Comparison of ENCODE assay signal across 36 cellular contexts in the genomic region with DNA sequence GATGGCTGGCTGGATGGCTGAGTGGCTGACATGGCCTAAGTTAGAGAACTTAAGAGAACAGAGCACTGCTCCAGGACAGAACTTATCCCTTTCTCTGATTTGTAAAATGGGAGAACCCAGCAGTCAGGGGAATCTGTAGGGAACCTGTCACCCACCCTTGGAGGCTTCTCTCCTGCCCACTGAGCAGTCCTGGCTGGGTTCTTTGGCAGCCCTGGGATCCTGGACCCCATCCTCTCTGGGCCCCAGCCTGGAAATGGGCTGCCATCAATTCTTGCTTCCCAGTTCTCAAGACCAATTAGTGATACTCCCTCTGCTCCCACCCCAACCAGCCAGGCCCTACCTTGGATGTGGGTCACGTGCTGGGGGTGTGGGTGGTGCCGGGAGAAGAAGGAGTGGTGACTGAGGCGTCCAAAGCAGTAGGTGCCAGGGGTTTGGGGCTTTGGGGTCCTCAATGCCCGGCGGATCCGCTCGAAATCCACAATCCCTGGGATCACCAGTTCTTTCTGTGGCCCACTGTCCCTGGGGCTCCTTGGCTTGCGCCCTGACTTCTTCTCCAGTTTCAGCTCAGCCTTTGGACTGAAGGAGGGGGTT. TPM values are rescaled to one million over a fixed set of nuclear protein-coding genes. Genes with fewer than 3 reads are reported as not detected.
"Had no signal": no experiment of that assay in that cellular context is flagged by ENCODE, and none has a peak within 500 bp of the region (broad histone marks: within the 10 kb centered on the region; RNA-seq: fewer than 3 reads in every experiment).

No MANE protein-coding gene starts in this region.

- H3K4me1 ChIP-seq: body of pancreas, esophagus muscularis mucosa, foreskin keratinocyte, gastrocnemius medialis had no signal

- H3K27ac ChIP-seq: adrenal gland, body of pancreas, coronary artery, esophagus muscularis mucosa, foreskin keratinocyte, gastrocnemius medialis, heart left ventricle, WERI-Rb-1 had no signal

- H3K4me3 Mint-ChIP-seq: activated B cell treated with CpG ODN at 0.5 μM for 24 hours; activated CD8-positive, alpha-beta T cell treated with anti-CD3 and anti-CD28 coated beads for 36 hours; activated naive CD4-positive, alpha-beta T cell treated with anti-CD3 and anti-CD28 coated beads, Interleukin-2, amount 50 U/mL, for 24 hours; activated naive CD8-positive, alpha-beta T cell treated with anti-CD3 and anti-CD28 coated beads for 36 hours; activated naive CD8-positive, alpha-beta T cell treated with anti-CD3 and anti-CD28 coated beads, Interleukin-2, amount 50 U/mL, for 24 hours; activated T-cell treated with anti-CD3 and anti-CD28 coated beads, Interleukin-2, amount 50 U/mL, for 4 hours; activated T-helper 17 cell treated with anti-CD3 and anti-CD28 coated beads, Interleukin-2, amount 50 U/mL, for 72 hours; effector memory CD8-positive, alpha-beta T cell; T-helper 17 cell; T-helper 2 cell treated with Interferon-gamma antibody and Interleukin-4, amounts not matched to agents 5 μg/mL and 100 μg/mL, for 36 hours had no signal

- H3K36me3 Mint-ChIP-seq: activated naive CD4-positive, alpha-beta T cell treated with anti-CD3 and anti-CD28 coated beads, Interleukin-2, amount 50 U/mL, for 24 hours; activated naive CD8-positive, alpha-beta T cell treated with anti-CD3 and anti-CD28 coated beads for 36 hours had no signal

- H3K27ac Mint-ChIP-seq: activated B cell treated with CpG ODN at 0.5 μM for 24 hours; activated CD8-positive, alpha-beta T cell treated with anti-CD3 and anti-CD28 coated beads for 36 hours; activated naive CD4-positive, alpha-beta T cell treated with anti-CD3 and anti-CD28 coated beads, Interleukin-2, amount 50 U/mL, for 24 hours; activated naive CD8-positive, alpha-beta T cell treated with anti-CD3 and anti-CD28 coated beads for 36 hours; activated naive CD8-positive, alpha-beta T cell treated with anti-CD3 and anti-CD28 coated beads, Interleukin-2, amount 50 U/mL, for 24 hours; activated T-helper 17 cell treated with anti-CD3 and anti-CD28 coated beads, Interleukin-2, amount 50 U/mL, for 72 hours; effector memory CD8-positive, alpha-beta T cell; T-helper 17 cell; T-helper 2 cell treated with Interferon-gamma antibody and Interleukin-4, amounts not matched to agents 5 μg/mL and 100 μg/mL, for 36 hours had no signal

- H3K4me3 ChIP-seq: adrenal gland, body of pancreas, coronary artery, esophagus muscularis mucosa, gastrocnemius medialis, heart left ventricle had no signal

- H3K36me3 ChIP-seq: adrenal gland, esophagus muscularis mucosa, gastrocnemius medialis, heart left ventricle, WERI-Rb-1 had no signal

- ATAC-seq: activated CD4-positive, CD25-positive, alpha-beta regulatory T cell treated with anti-CD3 and anti-CD28 coated beads, Interleukin-2, amount 50 U/mL, for 24 hours; activated CD8-positive, alpha-beta T cell treated with anti-CD3 and anti-CD28 coated beads for 36 hours; activated naive CD8-positive, alpha-beta T cell treated with anti-CD3 and anti-CD28 coated beads, Interleukin-2, amount 50 U/mL, for 24 hours; activated T-cell treated with anti-CD3 and anti-CD28 coated beads, Interleukin-2, amount 50 U/mL, for 4 hours; activated T-helper 17 cell treated with anti-CD3 and anti-CD28 coated beads, Interleukin-2, amount 50 U/mL, for 72 hours; body of pancreas; effector memory CD8-positive, alpha-beta T cell; foreskin keratinocyte; gastrocnemius medialis; T-helper 17 cell had no signal

- H3K9me3 Mint-ChIP-seq: activated B cell treated with CpG ODN at 0.5 μM for 24 hours; activated CD8-positive, alpha-beta T cell treated with anti-CD3 and anti-CD28 coated beads for 36 hours; activated naive CD4-positive, alpha-beta T cell treated with anti-CD3 and anti-CD28 coated beads, Interleukin-2, amount 50 U/mL, for 24 hours; activated naive CD8-positive, alpha-beta T cell treated with anti-CD3 and anti-CD28 coated beads for 36 hours; activated naive CD8-positive, alpha-beta T cell treated with anti-CD3 and anti-CD28 coated beads, Interleukin-2, amount 50 U/mL, for 24 hours; activated T-cell treated with anti-CD3 and anti-CD28 coated beads, Interleukin-2, amount 50 U/mL, for 4 hours; activated T-helper 17 cell treated with anti-CD3 and anti-CD28 coated beads, Interleukin-2, amount 50 U/mL, for 72 hours; effector memory CD8-positive, alpha-beta T cell; T-helper 2 cell treated with Interferon-gamma antibody and Interleukin-4, amounts not matched to agents 5 μg/mL and 100 μg/mL, for 36 hours had no signal

- H3K27me3 ChIP-seq: body of pancreas, esophagus muscularis mucosa, gastrocnemius medialis had no signal

- H3K4me1 Mint-ChIP-seq: activated B cell treated with CpG ODN at 0.5 μM for 24 hours; activated naive CD4-positive, alpha-beta T cell treated with anti-CD3 and anti-CD28 coated beads, Interleukin-2, amount 50 U/mL, for 24 hours had no signal

- H3K9me3 ChIP-seq: adrenal gland, body of pancreas, esophagus muscularis mucosa, gastrocnemius medialis, heart left ventricle had no signal

- DNase-seq: activated B cell treated with CpG ODN at 0.5 μM for 24 hours; activated CD4-positive, alpha-beta T cell treated with anti-CD3 and anti-CD28 coated beads for 48 hours; activated CD4-positive, alpha-beta T cell treated with anti-CD3 and anti-CD28 coated beads, Interleukin-2, amount 50 U/mL, for 1 hour; activated CD4-positive, alpha-beta T cell treated with anti-CD3 and anti-CD28 coated beads, Interleukin-2, amount 50 U/mL, for 48 hours; activated CD8-positive, alpha-beta memory T cell treated with anti-CD3 and anti-CD28 coated beads for 24 hours; activated CD8-positive, alpha-beta T cell treated with anti-CD3 and anti-CD28 coated beads for 36 hours; activated effector memory CD4-positive, alpha-beta T cell treated with Interleukin-2 at 50 U/mL for 16 hours; activated gamma-delta T cell treated with Interleukin-2 at 50 U/mL for 16 hours; activated naive CD4-positive, alpha-beta T cell treated with Interleukin-2 at 50 U/mL for 16 hours; activated naive CD8-positive, alpha-beta T cell treated with anti-CD3 and anti-CD28 coated beads for 36 hours; activated naive CD8-positive, alpha-beta T cell treated with anti-CD3 and anti-CD28 coated beads, Interleukin-2, amount 50 U/mL, for 24 hours; activated T-cell treated with anti-CD3 and anti-CD28 coated beads, Interleukin-2, amount 50 U/mL, for 4 hours; adrenal gland; amygdala; aorta; body of pancreas; central memory CD4-positive, alpha-beta T cell; cerebellar nuclear complex; dermis blood vessel endothelial cell; effector CD4-positive, alpha-beta T cell; effector memory CD8-positive, alpha-beta T cell; erythroblast; foreskin keratinocyte; gastrocnemius medialis; glutamatergic neuron; T-helper 1 cell; T-helper 17 cell; T1000; WERI-Rb-1 had no signal

- H3K27me3 Mint-ChIP-seq: activated CD8-positive, alpha-beta T cell treated with anti-CD3 and anti-CD28 coated beads for 36 hours; activated naive CD4-positive, alpha-beta T cell treated with anti-CD3 and anti-CD28 coated beads, Interleukin-2, amount 50 U/mL, for 24 hours; activated naive CD8-positive, alpha-beta T cell treated with anti-CD3 and anti-CD28 coated beads for 36 hours; activated naive CD8-positive, alpha-beta T cell treated with anti-CD3 and anti-CD28 coated beads, Interleukin-2, amount 50 U/mL, for 24 hours had no signal

RNA-seq across cellular contexts. Expression of a gene that starts 3.6 kb away (rescaled TPM):
- total RNA-seq: activated B cell treated with CpG ODN at 0.5 μM for 24 hours; activated CD8-positive, alpha-beta T cell treated with anti-CD3 and anti-CD28 coated beads for 36 hours; activated naive CD8-positive, alpha-beta T cell treated with anti-CD3 and anti-CD28 coated beads for 36 hours; activated T-cell treated with anti-CD3 and anti-CD28 coated beads, Interleukin-2, amount 50 U/mL, for 4 hours; activated T-helper 17 cell treated with anti-CD3 and anti-CD28 coated beads, Interleukin-2, amount 50 U/mL, for 72 hours; adrenal gland; aorta; body of pancreas; dermis blood vessel endothelial cell; esophagus muscularis mucosa; foreskin keratinocyte; gastrocnemius medialis; heart left ventricle; T-helper 17 cell had no signal
- polyA plus RNA-seq: aorta, foreskin keratinocyte, heart left ventricle had no signal
